8 cellular contexts compared by ENCODE assay signal in the genomic region with DNA sequence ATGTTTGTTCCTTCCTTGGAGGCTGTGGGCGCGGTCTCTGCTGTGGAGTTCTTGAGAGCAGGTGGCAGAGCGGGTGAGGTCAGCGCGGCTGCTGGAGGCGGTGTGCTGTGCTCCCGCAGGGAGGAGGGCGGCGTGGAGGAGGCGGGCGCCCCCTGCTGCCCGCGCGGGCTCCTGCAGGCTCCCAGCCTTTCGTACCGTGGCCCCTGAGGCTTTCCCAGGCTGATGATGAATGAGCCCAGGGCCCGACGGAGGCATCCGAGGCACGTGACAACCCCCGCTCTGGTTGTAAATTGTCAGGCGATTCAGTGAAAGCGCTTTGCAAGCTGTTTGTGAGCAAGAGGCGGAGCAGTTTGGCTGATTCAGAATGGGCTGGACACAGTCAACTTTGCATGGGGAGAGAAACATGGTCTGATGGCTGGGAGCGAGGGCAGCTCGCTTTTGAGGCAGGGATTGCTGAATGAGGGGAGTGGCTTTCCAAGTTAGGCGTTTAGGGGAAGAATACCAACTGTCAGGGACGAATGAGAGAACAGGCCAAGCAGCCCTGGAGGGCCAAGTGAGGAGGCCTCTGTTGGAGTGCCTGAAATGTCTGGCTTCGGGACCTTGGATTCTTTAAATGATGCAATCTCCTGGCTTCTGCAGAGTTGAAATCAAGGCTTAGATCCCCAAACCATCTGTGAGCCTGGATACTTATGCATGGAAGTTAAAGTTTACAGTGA. TPM values are rescaled to one million over a fixed set of nuclear protein-coding genes. Genes with fewer than 3 reads are reported as not detected.
DNase-seq lines count a peak whose midpoint lies in the region; ATAC-seq, FAIRE-seq and TF ChIP-seq lines count a peak whose summit lies in the region.

No MANE protein-coding gene starts in this region.

- H3K36me3 ChIP-seq in endothelial cell of umbilical vein (ENCODE audit: control insufficient read depth in 2 of 2, extremely low read depth in 1 of 2, insufficient read depth in 2 of 2, low read length in 2 of 2): no peaks in the 10 kb centered on the region

- dilution Hi-C loops in endothelial cell of umbilical vein (cut with MboI; ENCODE audit: extremely low pct_ligation_motif_present, low sequenced_read_pairs): loop anchor here (25.0 kb wide), 1 partner anchor 247 kb away; no protein-coding TSS in a partner anchor

- H3K9me1 ChIP-seq in endothelial cell of umbilical vein (replicated peaks; ENCODE audit: control insufficient read depth, extremely low read depth, insufficient read depth, low read length): no peaks in the 10 kb centered on the region

- peaks cover 3% of the 10 kb centered on the region for H3K36me3 Mint-ChIP-seq in mesothelial cell of epicardium

- POLR2A ChIA-PET in endothelial cell of umbilical vein (lab: Charles Lee): no interaction called here

- peak overlapping the region; percentile 49 for H3K4me3 Mint-ChIP-seq in mesothelial cell of epicardium

- CTCF ChIA-PET in endothelial cell of umbilical vein (lab: Charles Lee): interaction anchor here (0.7 to 6.2 kb wide), 11 partner anchors 9 to 357 kb away, joined by 3 to 66 read pairs (median 3); no protein-coding TSS in a partner anchor

- no peaks in the 10 kb centered on the region for H3K9me3 ChIP-seq in endothelial cell of umbilical vein (replicated peaks; ENCODE audit: control insufficient read depth, insufficient read depth, low read length)

- peak overlapping the region; percentile 95 for H3K27ac Mint-ChIP-seq in mesothelial cell of epicardium

- peak; percentile 85 for ATAC-seq in GM18505 (IDR thresholded peaks at IDR 0.05; ENCODE audit: unreplicated experiment)
- ATAC-seq in HG03175 (IDR thresholded peaks at IDR 0.05; ENCODE audit: unreplicated experiment): peak; percentile 86
- no peak for ATAC-seq in HG03378 (IDR thresholded peaks at IDR 0.05; ENCODE audit: unreplicated experiment)

- peaks cover 17% of the 10 kb centered on the region for H3K4me1 Mint-ChIP-seq in mesothelial cell of epicardium

- H3K27me3 Mint-ChIP-seq in mesothelial cell of epicardium (ENCODE audit: low read depth): no peaks in the 10 kb centered on the region

- BruUV-seq in endothelial cell of umbilical vein (replicated peaks; lab: Mats Ljungman, UMichigan): no TSS peak

- DNase-seq in NCI-H774 (lab: John Stamatoyannopoulos, UW) (peak; percentile 76), endothelial cell of umbilical vein (ENCODE audit: low read depth, low spot score) (peak; percentile 84), mesothelial cell of epicardium (ENCODE audit: low spot score in 2 of 2, unreplicated experiment in 2 of 2) (peak; percentile 71 to 94)
- peak; percentile 83 for DNase-seq in activated CD8-positive, alpha-beta memory T cell treated with anti-CD3 and anti-CD28 coated beads, Interleukin-2, amount 50 U/mL, for 4 hours
- peak; percentile 74 to 78 for DNase-seq in stimulated activated CD8-positive, alpha-beta memory T cell treated with anti-CD3 and anti-CD28 coated beads, Interleukin-15, amount 100 ng/mL, for 48 hours (ENCODE audit: low read depth in 2 of 2)

- no peak overlapping the region for H3K9ac ChIP-seq in endothelial cell of umbilical vein (replicated peaks; ENCODE audit: extremely low read depth, insufficient read depth, low read length)

- peaks cover 15 to 25% of the 10 kb centered on the region in 2 experiments for H3K27me3 ChIP-seq in endothelial cell of umbilical vein (ENCODE audit: control insufficient read depth in 2 of 2, insufficient read depth in 2 of 2, low read length in 2 of 2)

- peaks cover 2% of the 10 kb centered on the region for H3K4me1 ChIP-seq in endothelial cell of umbilical vein (ENCODE audit: control insufficient read depth, extremely low read depth, insufficient read depth, low read length)

- H3K27ac ChIP-seq in endothelial cell of umbilical vein (ENCODE audit: insufficient read depth, low read depth, low read length): no peak overlapping the region

- H3K4me3 ChIP-seq in endothelial cell of umbilical vein (replicated peaks in 1 of 3; ENCODE audit: insufficient read depth in 1 of 3, low read depth in 1 of 3, low read length in 3 of 3): no peak overlapping the region

- H3K79me2 ChIP-seq in endothelial cell of umbilical vein (ENCODE audit: control insufficient read depth, insufficient read depth, low read length): no peaks in the 10 kb centered on the region

- H4K20me1 ChIP-seq in endothelial cell of umbilical vein (replicated peaks; ENCODE audit: control insufficient read depth, extremely low read depth, insufficient read depth, low read length): no peaks in the 10 kb centered on the region

- peaks cover 25% of the 10 kb centered on the region for H3K9me3 Mint-ChIP-seq in mesothelial cell of epicardium

- TF ChIP-seq POLR2A in GM18505 (IDR thresholded peaks at IDR 0.05; ENCODE audit: borderline replicate concordance, extremely low read depth, insufficient read depth, insufficient read length): no peak
- TF ChIP-seq POLR2A in endothelial cell of umbilical vein (IDR thresholded peaks at IDR 0.05; ENCODE audit: low read depth, low read length): no peak

- H2AFZ ChIP-seq in endothelial cell of umbilical vein (ENCODE audit: low read depth, low read length): peak overlapping the region; percentile 41

- intact Hi-C loops in endothelial cell of umbilical vein (cut with micrococcal nuclease): loop anchor here (1.0 kb wide), 6 partner anchors 33 to 357 kb away; partner anchors contain the start of gene ATXN7L1

- no peak overlapping the region for H3K4me2 ChIP-seq in endothelial cell of umbilical vein (ENCODE audit: insufficient read depth, low read length)

- TF ChIP-seq CTCF in endothelial cell of umbilical vein (IDR thresholded peaks at IDR 0.05; ENCODE audit: extremely low read depth in 1 of 2, insufficient read depth in 1 of 2, low read depth in 1 of 2, low read length in 2 of 2) (peak; percentile 99), mesothelial cell of epicardium (IDR thresholded peaks at IDR 0.05; ENCODE audit: unreplicated experiment) (peak; percentile 90)

- peak; percentile 92 for FAIRE-seq in endothelial cell of umbilical vein (lab: Jason Lieb, UNC)

TF ChIP-seq in endothelial cell of umbilical vein, 7 proteins besides CTCF, POLR2A, EP300 and RAD21:
- TF ChIP-seq, protein P1, sequence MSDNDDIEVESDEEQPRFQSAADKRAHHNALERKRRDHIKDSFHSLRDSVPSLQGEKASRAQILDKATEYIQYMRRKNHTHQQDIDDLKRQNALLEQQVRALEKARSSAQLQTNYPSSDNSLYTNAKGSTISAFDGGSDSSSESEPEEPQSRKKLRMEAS (IDR thresholded peaks at IDR 0.05; ENCODE audit: insufficient read depth, insufficient read length): peak; percentile 55
- no peak for TF ChIP-seq EZH2 (IDR thresholded peaks at IDR 0.05; ENCODE audit: borderline replicate concordance, low read depth, low read length, severe bottlenecking)
- TF ChIP-seq MYC (IDR thresholded peaks at IDR 0.05; ENCODE audit: low read depth, low read length): no peak
- TF ChIP-seq GATA2 (IDR thresholded peaks at IDR 0.05; ENCODE audit: insufficient read depth, insufficient read length, low read depth, low read length): no peak
- TF ChIP-seq JUN (IDR thresholded peaks at IDR 0.05; ENCODE audit: borderline replicate concordance, insufficient read depth, insufficient read length, low read depth): no peak
- no peak for TF ChIP-seq FOS (IDR thresholded peaks at IDR 0.05; ENCODE audit: borderline replicate concordance, insufficient read depth, low read length)

RNA-seq across cellular contexts. Expression of gene CDHR3, which starts 46.6 kb away (rescaled TPM):
- total RNA-seq in endothelial cell of umbilical vein (2.3 and 3.9 TPM in 2 replicates), mesothelial cell of epicardium (2.5 to 3.6 TPM (median 3.2 TPM) in 3 replicates)
- polyA plus RNA-seq in endothelial cell of umbilical vein: 0.46 and 0.57 TPM in 2 replicates
- polyA plus RNA-seq in endothelial cell of umbilical vein (2011; cell fraction: cytosol; rRNA removed): 0.43 and 0.51 TPM in 2 replicates
- polyA plus RNA-seq in endothelial cell of umbilical vein (2011; cell fraction: nucleus; rRNA removed): 0.80 and 1.4 TPM in 2 replicates
- polyA plus RNA-seq in endothelial cell of umbilical vein (2012): 0.95 and 1.0 TPM in 2 replicates
- polyA minus RNA-seq in endothelial cell of umbilical vein: 0.68 and 1.2 TPM in 2 replicates
- not detected for polyA minus RNA-seq in endothelial cell of umbilical vein (2011; cell fraction: cytosol; rRNA and poly(A)+ RNA removed)
- polyA minus RNA-seq in endothelial cell of umbilical vein (2011; cell fraction: nucleus; rRNA and poly(A)+ RNA removed): 1.9 and 3.6 TPM in 2 replicates
